ENCODE assay signal across 18 cellular contexts in genomic region chrX:147738260-147738659, GRCh38.
DNase-seq lines count a peak whose midpoint lies in the region; ATAC-seq, FAIRE-seq and TF ChIP-seq lines count a peak whose summit lies in the region.
"Had no signal": no experiment of that assay in that cellular context is flagged by ENCODE, and none has a peak within 500 bp of the region (broad histone marks: within the 10 kb centered on the region; RNA-seq: fewer than 3 reads in every experiment).

No MANE protein-coding gene starts in this region.

- no peak for TF ChIP-seq RAD21 in HepG2 (CRISPR knock-in tag; IDR thresholded peaks at IDR 0.05)

- no peaks in the 10 kb centered on the region for H3K79me2 ChIP-seq in HepG2 (ENCODE audit: insufficient read depth, low read length)

- peaks cover 10% of the 10 kb centered on the region for H3K4me1 Mint-ChIP-seq in activated CD4-positive, alpha-beta memory T cell treated with anti-CD3 and anti-CD28 coated beads for 36 hours (ENCODE audit: low read depth)
- peaks cover 0 to 8% of the 10 kb centered on the region in 2 donors for H3K4me1 Mint-ChIP-seq in natural killer cell
- H3K4me1 Mint-ChIP-seq: neural progenitor cell had no signal

- intact Hi-C loops in activated CD4-positive, alpha-beta memory T cell treated with anti-CD3 and anti-CD28 coated beads for 36 hours (cut with micrococcal nuclease) = no loop called here
- intact Hi-C loops in natural killer cell (cut with micrococcal nuclease) (no loop called here), HepG2 (cut with micrococcal nuclease; ENCODE audit: unreplicated experiment) (no loop called here)

- in situ Hi-C loops in HepG2 (cut with HindIII; ENCODE audit: extremely low pct_ligation_motif_present, low pct_unique_long_range_greater_than_20kb) = no loop called here

- TF ChIP-seq EP300 in HepG2 (IDR thresholded peaks at IDR 0.05; ENCODE audit: low read depth in 2 of 2, low read length in 2 of 2) (no peak), HepG2 (CRISPR knock-in tag; IDR thresholded peaks at IDR 0.05; ENCODE audit: borderline replicate concordance) (no peak)

- no peak overlapping the region for H3K9ac ChIP-seq in HepG2 (ENCODE audit: insufficient read depth, low read depth, low read length)
- H3K9ac ChIP-seq: GM23248, neural progenitor cell had no signal

- H3K27ac Mint-ChIP-seq in activated CD4-positive, alpha-beta memory T cell treated with anti-CD3 and anti-CD28 coated beads for 36 hours = peak overlapping the region; percentile 15
- H3K27ac Mint-ChIP-seq in natural killer cell = peak overlapping the region; percentile 6 to 27
- H3K27ac Mint-ChIP-seq: endodermal cell, neural progenitor cell had no signal

- no peak overlapping the region for H3K4me3 ChIP-seq in HepG2 (replicated peaks in 1 of 3; ENCODE audit: insufficient read depth in 1 of 3, low read depth in 2 of 3, low read length in 3 of 3)
- H3K4me3 ChIP-seq in BE2C (ENCODE audit: low read depth, low read length) = no peak overlapping the region
- H3K4me3 ChIP-seq: GM23248, neural progenitor cell, SK-N-MC had no signal

- no peaks in the 10 kb centered on the region for H3K27me3 Mint-ChIP-seq in activated CD4-positive, alpha-beta memory T cell treated with anti-CD3 and anti-CD28 coated beads for 36 hours
- H3K27me3 Mint-ChIP-seq in natural killer cell (ENCODE audit: low read depth in 2 of 2) = no peaks in the 10 kb centered on the region

- H3K4me2 ChIP-seq in HepG2 (ENCODE audit: low read depth, low read length) = no peak overlapping the region
- H3K4me2 ChIP-seq: neural progenitor cell had no signal

- H3K36me3 Mint-ChIP-seq in activated CD4-positive, alpha-beta memory T cell treated with anti-CD3 and anti-CD28 coated beads for 36 hours = no peaks in the 10 kb centered on the region
- no peaks in the 10 kb centered on the region for H3K36me3 Mint-ChIP-seq in natural killer cell
- H3K36me3 Mint-ChIP-seq: neural progenitor cell had no signal

- H3K36me3 ChIP-seq in HepG2 (replicated peaks in 1 of 2; ENCODE audit: control insufficient read depth in 1 of 2, insufficient read depth in 2 of 2, low read length in 2 of 2) (no peaks in the 10 kb centered on the region), BE2C (no peaks in the 10 kb centered on the region)
- H3K36me3 ChIP-seq: neural progenitor cell had no signal

- CTCF ChIA-PET in activated CD4-positive, alpha-beta memory T cell treated with anti-CD3 and anti-CD28 coated beads for 36 hours (lab: Charles Lee) = no interaction called here
- CTCF ChIA-PET in HepG2 (lab: Yijun Ruan, JAX; ENCODE audit: low intra/inter-chr PET ratio, low total read pairs) = no interaction called here

- H3K9me3 Mint-ChIP-seq in activated CD4-positive, alpha-beta memory T cell treated with anti-CD3 and anti-CD28 coated beads for 36 hours = no peaks in the 10 kb centered on the region
- H3K9me3 Mint-ChIP-seq in natural killer cell = peaks cover 0 to 3% of the 10 kb centered on the region in 2 donors
- H3K9me3 Mint-ChIP-seq: neural progenitor cell had no signal

- TF ChIP-seq POLR2A in HepG2 (IDR thresholded peaks at IDR 0.05; ENCODE audit: insufficient read depth in 1 of 2, low read depth in 2 of 2, low read length in 2 of 2) = no peak

- WGBS in HepG2 (ENCODE audit: low lambda C conversion rate) = 0% methylated on average over 2 of the region's 3 CpGs

- H3K4me1 ChIP-seq in HepG2 (ENCODE audit: insufficient read depth, low read length) (no peaks in the 10 kb centered on the region), BE2C (no peaks in the 10 kb centered on the region)
- H3K4me1 ChIP-seq: neural progenitor cell had no signal

- no peak for TF ChIP-seq CTCF in natural killer cell (IDR thresholded peaks at IDR 0.05)
- no peak for TF ChIP-seq CTCF in HepG2 (CRISPR knock-in tag; IDR thresholded peaks at IDR 0.05)
- TF ChIP-seq CTCF in BE2C (IDR thresholded peaks at IDR 0.05; ENCODE audit: low read depth, low read length) = no peak

- H2AFZ ChIP-seq in HepG2 (ENCODE audit: low read length) = no peak overlapping the region
- H2AFZ ChIP-seq: GM23248, neural progenitor cell had no signal

- no peaks in the 10 kb centered on the region for H4K20me1 ChIP-seq in HepG2 (ENCODE audit: insufficient read depth, low read length)

- H3K27ac ChIP-seq in HepG2 (ENCODE audit: extremely low read length, insufficient read depth, low read length) = no peak overlapping the region
- H3K27ac ChIP-seq: GM23248, neural progenitor cell, SK-N-MC had no signal

- POLR2A ChIA-PET in activated CD4-positive, alpha-beta memory T cell treated with anti-CD3 and anti-CD28 coated beads for 36 hours (lab: Charles Lee) = interaction anchor here (0.9 kb wide), 1 partner anchor 26 kb away, joined by 4 read pairs; no protein-coding TSS in a partner anchor
- POLR2A ChIA-PET in HepG2 (lab: Yijun Ruan, JAX) = no interaction called here

- ATAC-seq in natural killer cell (peak in 2 of 3 donors; percentile 69 to 70), HepG2 (no peak)

- no peak overlapping the region for H3K4me3 Mint-ChIP-seq in activated CD4-positive, alpha-beta memory T cell treated with anti-CD3 and anti-CD28 coated beads for 36 hours
- peak overlapping the region; percentile 5 for H3K4me3 Mint-ChIP-seq in natural killer cell
- H3K4me3 Mint-ChIP-seq: endodermal cell, neural progenitor cell had no signal

- DNase-seq in activated T-cell treated with anti-CD3 and anti-CD28 coated beads for 48 hours (ENCODE audit: low read depth) (peak; percentile 0), activated T-cell treated with anti-CD3 and anti-CD28 coated beads for 4 hours (no peak), MV-4-11 (lab: John Stamatoyannopoulos, UW) (peak; percentile 13), natural killer cell (no peak), GOT3 (lab: John Stamatoyannopoulos, UW) (no peak), HepG2 (ENCODE audit: low spot score) (no peak), BE2C (no peak)
- peak; percentile 9 for DNase-seq in activated CD4-positive, alpha-beta memory T cell treated with anti-CD3 and anti-CD28 coated beads for 36 hours
- DNase-seq: activated CD8-positive, alpha-beta memory T cell treated with anti-CD3 and anti-CD28 coated beads, Interleukin-2, amount 50 U/mL, for 4 hours; COR-L47; endodermal cell; GM23248; hippocampal formation; kidney glomerular epithelial cell; NCI-H2029; NCI-H510A had no signal

- FAIRE-seq in HepG2 (lab: Jason Lieb, UNC) = no peak

- no TSS peak for BruUV-seq in HepG2 (replicated peaks; lab: Mats Ljungman, UMichigan)

- H3K9me3 ChIP-seq in HepG2 (ENCODE audit: low read length) (no peaks in the 10 kb centered on the region), BE2C (no peaks in the 10 kb centered on the region)

- H3K27me3 ChIP-seq in HepG2 (ENCODE audit: control insufficient read depth in 1 of 2, insufficient read depth in 2 of 2, low read length in 2 of 2) = no peaks in the 10 kb centered on the region
- H3K27me3 ChIP-seq in BE2C = no peaks in the 10 kb centered on the region
- H3K27me3 ChIP-seq: neural progenitor cell had no signal

TF ChIP-seq in HepG2, 621 proteins besides CTCF, POLR2A, EP300 and RAD21 (continues in another document):
- TF ChIP-seq ZNF326 (CRISPR knock-in tag; IDR thresholded peaks at IDR 0.05; ENCODE audit: borderline replicate concordance) = no peak
- no peak for TF ChIP-seq ZNF776 (CRISPR knock-in tag; IDR thresholded peaks at IDR 0.05)
- TF ChIP-seq SUZ12 (IDR thresholded peaks at IDR 0.05; ENCODE audit: low read depth, low read length) = no peak

Comparison
In these comparisons a context has a peak if more than half of its experiments do, and no peak if none do; other contexts are left out.
1. DNase-seq: peak in activated T-cell treated with anti-CD3 and anti-CD28 coated beads for 48 hours (single experiment), MV-4-11 (single experiment) and activated CD4-positive, alpha-beta memory T cell treated with anti-CD3 and anti-CD28 coated beads for 36 hours (single experiment); none in activated T-cell treated with anti-CD3 and anti-CD28 coated beads for 4 hours (single experiment), natural killer cell (single experiment), GOT3 (single experiment), HepG2 (single experiment) and BE2C (single experiment).